In genomic region chr15:49620658-49621326, GRCh38 we compare ENCODE assay signal across 1 cellular context.
TF ChIP-seq lines count a peak whose summit lies in the region.

DTWD1 (plus strand) TSS chr15:49621048; CDS start chr15:49625168, 4,120 bp downstream.
FAM227B (minus strand) TSS chr15:49620818; CDS start chr15:49615171, 5,647 bp downstream.

TF ChIP-seq in HepG2, 621 proteins besides CTCF, POLR2A, EP300 and RAD21 (continued from another document and continues in another):
- TF ChIP-seq TERF1 (CRISPR knock-in tag; IDR thresholded peaks at IDR 0.05) (no peak), ZNF567 (CRISPR knock-in tag; IDR thresholded peaks at IDR 0.05; ENCODE audit: borderline replicate concordance) (no peak), TEF (CRISPR knock-in tag; IDR thresholded peaks at IDR 0.05) (peak; percentile 81; the same call in 1 of the 2 replicates), ZFP91 (CRISPR knock-in tag; IDR thresholded peaks at IDR 0.05; ENCODE audit: borderline replicate concordance) (peak; percentile 97), ZNF275 (CRISPR knock-in tag; IDR thresholded peaks at IDR 0.05; ENCODE audit: borderline replicate concordance) (no peak), NCOA1 (CRISPR knock-in tag; IDR thresholded peaks at IDR 0.05) (peak; percentile 57; the same call in 1 of the 2 replicates), ZNF850 (CRISPR knock-in tag; conservative IDR thresholded peaks at IDR 0.05) (no peak), ZNF503 (CRISPR knock-in tag; IDR thresholded peaks at IDR 0.05) (peak; percentile 88), AGO1 (IDR thresholded peaks at IDR 0.05; ENCODE audit: low read depth, low read length, poor library complexity, severe bottlenecking) (no peak), ZNF691 (CRISPR knock-in tag; IDR thresholded peaks at IDR 0.05; ENCODE audit: borderline replicate concordance, low read depth) (peak; percentile 99), ZNF17 (CRISPR knock-in tag; IDR thresholded peaks at IDR 0.05) (no peak), ZBED4 (CRISPR knock-in tag; IDR thresholded peaks at IDR 0.05; ENCODE audit: borderline replicate concordance) (peak; percentile 76; the same call in 1 of the 2 replicates), CERS6 (CRISPR knock-in tag; IDR thresholded peaks at IDR 0.05) (0 out of 2 replicates have a peak, but pooled peaks have one; percentile 55), BATF2 (CRISPR knock-in tag; IDR thresholded peaks at IDR 0.05) (peak; percentile 86), ZNF577 (CRISPR knock-in tag; IDR thresholded peaks at IDR 0.05; ENCODE audit: borderline replicate concordance, low read depth) (0 out of 2 replicates have a peak, but pooled peaks have one; percentile 51), FOXK2 (IDR thresholded peaks at IDR 0.05) (0 out of 2 replicates have a peak, but pooled peaks have one; percentile 51), SALL2 (CRISPR knock-in tag; IDR thresholded peaks at IDR 0.05) (peak; percentile 97), STAT6 (CRISPR knock-in tag; IDR thresholded peaks at IDR 0.05; ENCODE audit: borderline replicate concordance) (no peak; the same call in 1 of the 2 replicates), ELK4 (CRISPR knock-in tag; IDR thresholded peaks at IDR 0.05; ENCODE audit: borderline replicate concordance) (no peak), NFYB (CRISPR knock-in tag; IDR thresholded peaks at IDR 0.05) (peak; percentile 68), ZNF552 (CRISPR knock-in tag; IDR thresholded peaks at IDR 0.05; ENCODE audit: borderline replicate concordance) (peak; percentile 97; the same call in 1 of the 2 replicates), ARID2 (CRISPR knock-in tag; IDR thresholded peaks at IDR 0.05; ENCODE audit: borderline replicate concordance) (peak; percentile 86; the same call in 1 of the 2 replicates), SNAI1 (CRISPR knock-in tag; IDR thresholded peaks at IDR 0.05; ENCODE audit: borderline replicate concordance) (peak; percentile 73; the same call in 1 of the 2 replicates), ZMYM4 (CRISPR knock-in tag; IDR thresholded peaks at IDR 0.05) (peak; percentile 99), FOXP1 (IDR thresholded peaks at IDR 0.05) (no peak), FOXP1 (CRISPR knock-in tag; IDR thresholded peaks at IDR 0.05) (peak; percentile 64), ZBTB46 (CRISPR knock-in tag; IDR thresholded peaks at IDR 0.05; ENCODE audit: borderline replicate concordance) (0 out of 2 replicates have a peak, but pooled peaks have one; percentile 84), NFE2L2 (IDR thresholded peaks at IDR 0.05; ENCODE audit: low read length) (no peak), ZSCAN21 (CRISPR knock-in tag; IDR thresholded peaks at IDR 0.05; ENCODE audit: borderline replicate concordance) (peak; percentile 98)
